1 cellular context compared by ENCODE assay signal in the genomic region with DNA sequence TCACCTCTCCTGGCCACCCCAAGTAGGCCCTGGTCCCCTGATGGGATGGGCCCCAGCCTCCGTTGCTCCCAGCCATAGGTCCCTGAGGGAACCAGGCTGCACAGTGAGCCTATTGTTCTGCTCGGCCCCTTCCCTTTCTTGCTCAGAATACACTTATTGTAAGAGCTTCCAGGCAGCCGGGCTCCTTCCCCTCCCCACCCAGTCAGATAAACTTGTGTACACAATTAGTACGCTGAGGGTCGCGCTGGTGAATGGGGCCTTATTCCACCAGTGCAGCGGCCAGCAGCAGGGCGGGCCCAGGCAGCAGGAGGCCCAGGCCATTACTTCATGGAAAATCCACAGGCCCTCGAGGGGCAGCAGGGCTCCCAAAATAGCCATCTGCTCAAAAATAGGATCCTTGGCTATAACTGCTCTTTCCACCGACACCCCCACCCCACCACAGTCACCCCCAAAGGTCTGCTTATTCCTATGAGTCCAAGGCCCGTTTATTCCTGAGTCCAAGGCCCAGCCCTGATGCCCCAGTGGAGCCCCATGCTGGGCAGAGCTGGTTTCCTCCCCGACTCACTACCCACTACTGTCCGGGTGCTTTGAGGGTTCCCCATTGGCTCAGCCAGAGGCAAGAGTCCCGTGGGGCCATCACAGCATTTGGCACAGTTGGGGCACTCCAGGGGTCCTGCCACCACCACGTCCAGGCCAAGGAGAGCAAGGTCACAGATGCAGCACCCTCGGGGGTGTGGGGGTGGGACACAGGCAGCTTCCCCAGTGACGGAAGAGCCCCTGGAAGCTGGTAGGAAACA.
TF ChIP-seq lines count a peak whose summit lies in the region.

No MANE protein-coding gene starts in this region.

TF ChIP-seq in HepG2, 621 proteins besides CTCF, POLR2A, EP300 and RAD21 (continued from another document and continues in another):
- TF ChIP-seq, protein P1, sequence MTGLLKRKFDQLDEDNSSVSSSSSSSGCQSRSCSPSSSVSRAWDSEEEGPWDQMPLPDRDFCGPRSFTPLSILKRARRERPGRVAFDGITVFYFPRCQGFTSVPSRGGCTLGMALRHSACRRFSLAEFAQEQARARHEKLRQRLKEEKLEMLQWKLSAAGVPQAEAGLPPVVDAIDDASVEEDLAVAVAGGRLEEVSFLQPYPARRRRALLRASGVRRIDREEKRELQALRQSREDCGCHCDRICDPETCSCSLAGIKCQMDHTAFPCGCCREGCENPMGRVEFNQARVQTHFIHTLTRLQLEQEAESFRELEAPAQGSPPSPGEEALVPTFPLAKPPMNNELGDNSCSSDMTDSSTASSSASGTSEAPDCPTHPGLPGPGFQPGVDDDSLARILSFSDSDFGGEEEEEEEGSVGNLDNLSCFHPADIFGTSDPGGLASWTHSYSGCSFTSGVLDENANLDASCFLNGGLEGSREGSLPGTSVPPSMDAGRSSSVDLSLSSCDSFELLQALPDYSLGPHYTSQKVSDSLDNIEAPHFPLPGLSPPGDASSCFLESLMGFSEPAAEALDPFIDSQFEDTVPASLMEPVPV (CRISPR knock-in tag; IDR thresholded peaks at IDR 0.05), result peak; percentile 52; the same call in 1 of the 2 replicates
- TF ChIP-seq ZNF496 (CRISPR knock-in tag; IDR thresholded peaks at IDR 0.05; ENCODE audit: insufficient replicate concordance), result no peak
- TF ChIP-seq, protein P2, sequence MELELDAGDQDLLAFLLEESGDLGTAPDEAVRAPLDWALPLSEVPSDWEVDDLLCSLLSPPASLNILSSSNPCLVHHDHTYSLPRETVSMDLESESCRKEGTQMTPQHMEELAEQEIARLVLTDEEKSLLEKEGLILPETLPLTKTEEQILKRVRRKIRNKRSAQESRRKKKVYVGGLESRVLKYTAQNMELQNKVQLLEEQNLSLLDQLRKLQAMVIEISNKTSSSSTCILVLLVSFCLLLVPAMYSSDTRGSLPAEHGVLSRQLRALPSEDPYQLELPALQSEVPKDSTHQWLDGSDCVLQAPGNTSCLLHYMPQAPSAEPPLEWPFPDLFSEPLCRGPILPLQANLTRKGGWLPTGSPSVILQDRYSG (CRISPR knock-in tag; IDR thresholded peaks at IDR 0.05), result no peak
- TF ChIP-seq, protein P3, sequence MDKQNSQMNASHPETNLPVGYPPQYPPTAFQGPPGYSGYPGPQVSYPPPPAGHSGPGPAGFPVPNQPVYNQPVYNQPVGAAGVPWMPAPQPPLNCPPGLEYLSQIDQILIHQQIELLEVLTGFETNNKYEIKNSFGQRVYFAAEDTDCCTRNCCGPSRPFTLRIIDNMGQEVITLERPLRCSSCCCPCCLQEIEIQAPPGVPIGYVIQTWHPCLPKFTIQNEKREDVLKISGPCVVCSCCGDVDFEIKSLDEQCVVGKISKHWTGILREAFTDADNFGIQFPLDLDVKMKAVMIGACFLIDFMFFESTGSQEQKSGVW (CRISPR knock-in tag; IDR thresholded peaks at IDR 0.05; ENCODE audit: borderline replicate concordance), result no peak
- TF ChIP-seq, protein P4, sequence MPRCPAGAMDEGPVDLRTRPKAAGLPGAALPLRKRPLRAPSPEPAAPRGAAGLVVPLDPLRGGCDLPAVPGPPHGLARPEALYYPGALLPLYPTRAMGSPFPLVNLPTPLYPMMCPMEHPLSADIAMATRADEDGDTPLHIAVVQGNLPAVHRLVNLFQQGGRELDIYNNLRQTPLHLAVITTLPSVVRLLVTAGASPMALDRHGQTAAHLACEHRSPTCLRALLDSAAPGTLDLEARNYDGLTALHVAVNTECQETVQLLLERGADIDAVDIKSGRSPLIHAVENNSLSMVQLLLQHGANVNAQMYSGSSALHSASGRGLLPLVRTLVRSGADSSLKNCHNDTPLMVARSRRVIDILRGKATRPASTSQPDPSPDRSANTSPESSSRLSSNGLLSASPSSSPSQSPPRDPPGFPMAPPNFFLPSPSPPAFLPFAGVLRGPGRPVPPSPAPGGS (CRISPR knock-in tag; IDR thresholded peaks at IDR 0.05), result no peak
- no peak; the same call in 1 of the 2 replicates for TF ChIP-seq ZNF343 (CRISPR knock-in tag; IDR thresholded peaks at IDR 0.05)
- TF ChIP-seq, protein P5, sequence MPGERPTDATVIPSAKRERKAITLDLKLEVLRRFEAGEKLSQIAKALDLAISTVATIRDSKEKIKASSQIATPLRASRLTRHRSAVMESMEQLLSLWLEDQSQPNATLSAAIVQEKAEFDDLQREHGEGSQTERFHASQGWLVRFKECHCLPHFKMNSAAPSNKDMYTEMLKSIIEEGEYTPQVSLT (CRISPR knock-in tag; IDR thresholded peaks at IDR 0.05; ENCODE audit: borderline replicate concordance, low read depth), result no peak
- peak; percentile 42; the same call in 1 of the 2 replicates for TF ChIP-seq ZNF230 (CRISPR knock-in tag; IDR thresholded peaks at IDR 0.05)
- TF ChIP-seq KAT7 (CRISPR knock-in tag; IDR thresholded peaks at IDR 0.05; ENCODE audit: borderline replicate concordance), result no peak
- TF ChIP-seq ZNF530 (CRISPR knock-in tag; IDR thresholded peaks at IDR 0.05; ENCODE audit: low read depth), result no peak
- TF ChIP-seq SOX5 (CRISPR knock-in tag; IDR thresholded peaks at IDR 0.05; ENCODE audit: borderline replicate concordance), result peak; percentile 89
- TF ChIP-seq SETDB1 (CRISPR knock-in tag; IDR thresholded peaks at IDR 0.05; ENCODE audit: borderline replicate concordance), result no peak
- TF ChIP-seq, protein P6, sequence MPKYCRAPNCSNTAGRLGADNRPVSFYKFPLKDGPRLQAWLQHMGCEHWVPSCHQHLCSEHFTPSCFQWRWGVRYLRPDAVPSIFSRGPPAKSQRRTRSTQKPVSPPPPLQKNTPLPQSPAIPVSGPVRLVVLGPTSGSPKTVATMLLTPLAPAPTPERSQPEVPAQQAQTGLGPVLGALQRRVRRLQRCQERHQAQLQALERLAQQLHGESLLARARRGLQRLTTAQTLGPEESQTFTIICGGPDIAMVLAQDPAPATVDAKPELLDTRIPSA (CRISPR knock-in tag; IDR thresholded peaks at IDR 0.05; ENCODE audit: borderline replicate concordance), result no peak
- TF ChIP-seq, protein P7, sequence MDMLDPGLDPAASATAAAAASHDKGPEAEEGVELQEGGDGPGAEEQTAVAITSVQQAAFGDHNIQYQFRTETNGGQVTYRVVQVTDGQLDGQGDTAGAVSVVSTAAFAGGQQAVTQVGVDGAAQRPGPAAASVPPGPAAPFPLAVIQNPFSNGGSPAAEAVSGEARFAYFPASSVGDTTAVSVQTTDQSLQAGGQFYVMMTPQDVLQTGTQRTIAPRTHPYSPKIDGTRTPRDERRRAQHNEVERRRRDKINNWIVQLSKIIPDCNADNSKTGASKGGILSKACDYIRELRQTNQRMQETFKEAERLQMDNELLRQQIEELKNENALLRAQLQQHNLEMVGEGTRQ (IDR thresholded peaks at IDR 0.05; ENCODE audit: low read depth, low read length), result no peak
- TF ChIP-seq, protein P7 (CRISPR knock-in tag; IDR thresholded peaks at IDR 0.05; ENCODE audit: borderline replicate concordance), result no peak
- no peak for TF ChIP-seq NR2F1 (CRISPR knock-in tag; IDR thresholded peaks at IDR 0.05)
- peak; percentile 73; the same call in 1 of the 2 replicates for TF ChIP-seq ERF (CRISPR knock-in tag; IDR thresholded peaks at IDR 0.05)
- TF ChIP-seq FOXC1 (CRISPR knock-in tag; IDR thresholded peaks at IDR 0.05; ENCODE audit: borderline replicate concordance), result no peak
- TF ChIP-seq ZNF615 (CRISPR knock-in tag; IDR thresholded peaks at IDR 0.05; ENCODE audit: borderline replicate concordance), result no peak
- TF ChIP-seq SCMH1 (CRISPR knock-in tag; IDR thresholded peaks at IDR 0.05; ENCODE audit: borderline replicate concordance), result no peak
- TF ChIP-seq SRSF9 (IDR thresholded peaks at IDR 0.05; ENCODE audit: borderline replicate concordance, insufficient read depth, low read depth, low read length, poor library complexity, severe bottlenecking), result no peak
- TF ChIP-seq ZNF761 (CRISPR knock-in tag; conservative IDR thresholded peaks at IDR 0.05), result no peak
- TF ChIP-seq, protein P8, sequence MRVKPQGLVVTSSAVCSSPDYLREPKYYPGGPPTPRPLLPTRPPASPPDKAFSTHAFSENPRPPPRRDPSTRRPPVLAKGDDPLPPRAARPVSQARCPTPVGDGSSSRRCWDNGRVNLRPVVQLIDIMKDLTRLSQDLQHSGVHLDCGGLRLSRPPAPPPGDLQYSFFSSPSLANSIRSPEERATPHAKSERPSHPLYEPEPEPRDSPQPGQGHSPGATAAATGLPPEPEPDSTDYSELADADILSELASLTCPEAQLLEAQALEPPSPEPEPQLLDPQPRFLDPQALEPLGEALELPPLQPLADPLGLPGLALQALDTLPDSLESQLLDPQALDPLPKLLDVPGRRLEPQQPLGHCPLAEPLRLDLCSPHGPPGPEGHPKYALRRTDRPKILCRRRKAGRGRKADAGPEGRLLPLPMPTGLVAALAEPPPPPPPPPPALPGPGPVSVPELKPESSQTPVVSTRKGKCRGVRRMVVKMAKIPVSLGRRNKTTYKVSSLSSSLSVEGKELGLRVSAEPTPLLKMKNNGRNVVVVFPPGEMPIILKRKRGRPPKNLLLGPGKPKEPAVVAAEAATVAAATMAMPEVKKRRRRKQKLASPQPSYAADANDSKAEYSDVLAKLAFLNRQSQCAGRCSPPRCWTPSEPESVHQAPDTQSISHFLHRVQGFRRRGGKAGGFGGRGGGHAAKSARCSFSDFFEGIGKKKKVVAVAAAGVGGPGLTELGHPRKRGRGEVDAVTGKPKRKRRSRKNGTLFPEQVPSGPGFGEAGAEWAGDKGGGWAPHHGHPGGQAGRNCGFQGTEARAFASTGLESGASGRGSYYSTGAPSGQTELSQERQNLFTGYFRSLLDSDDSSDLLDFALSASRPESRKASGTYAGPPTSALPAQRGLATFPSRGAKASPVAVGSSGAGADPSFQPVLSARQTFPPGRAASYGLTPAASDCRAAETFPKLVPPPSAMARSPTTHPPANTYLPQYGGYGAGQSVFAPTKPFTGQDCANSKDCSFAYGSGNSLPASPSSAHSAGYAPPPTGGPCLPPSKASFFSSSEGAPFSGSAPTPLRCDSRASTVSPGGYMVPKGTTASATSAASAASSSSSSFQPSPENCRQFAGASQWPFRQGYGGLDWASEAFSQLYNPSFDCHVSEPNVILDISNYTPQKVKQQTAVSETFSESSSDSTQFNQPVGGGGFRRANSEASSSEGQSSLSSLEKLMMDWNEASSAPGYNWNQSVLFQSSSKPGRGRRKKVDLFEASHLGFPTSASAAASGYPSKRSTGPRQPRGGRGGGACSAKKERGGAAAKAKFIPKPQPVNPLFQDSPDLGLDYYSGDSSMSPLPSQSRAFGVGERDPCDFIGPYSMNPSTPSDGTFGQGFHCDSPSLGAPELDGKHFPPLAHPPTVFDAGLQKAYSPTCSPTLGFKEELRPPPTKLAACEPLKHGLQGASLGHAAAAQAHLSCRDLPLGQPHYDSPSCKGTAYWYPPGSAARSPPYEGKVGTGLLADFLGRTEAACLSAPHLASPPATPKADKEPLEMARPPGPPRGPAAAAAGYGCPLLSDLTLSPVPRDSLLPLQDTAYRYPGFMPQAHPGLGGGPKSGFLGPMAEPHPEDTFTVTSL (CRISPR knock-in tag; IDR thresholded peaks at IDR 0.05; ENCODE audit: borderline replicate concordance), result no peak; the same call in 1 of the 2 replicates
- TF ChIP-seq ZNF782 (CRISPR knock-in tag; IDR thresholded peaks at IDR 0.05; ENCODE audit: borderline replicate concordance), result no peak
- TF ChIP-seq YEATS4 (CRISPR knock-in tag; IDR thresholded peaks at IDR 0.05; ENCODE audit: borderline replicate concordance), result no peak
- TF ChIP-seq NCOA5 (CRISPR knock-in tag; IDR thresholded peaks at IDR 0.05), result no peak
- TF ChIP-seq NFKBIZ (CRISPR knock-in tag; IDR thresholded peaks at IDR 0.05), result no peak
- no peak for TF ChIP-seq GTF2F1 (IDR thresholded peaks at IDR 0.05; ENCODE audit: low read length)
- TF ChIP-seq, protein P9, sequence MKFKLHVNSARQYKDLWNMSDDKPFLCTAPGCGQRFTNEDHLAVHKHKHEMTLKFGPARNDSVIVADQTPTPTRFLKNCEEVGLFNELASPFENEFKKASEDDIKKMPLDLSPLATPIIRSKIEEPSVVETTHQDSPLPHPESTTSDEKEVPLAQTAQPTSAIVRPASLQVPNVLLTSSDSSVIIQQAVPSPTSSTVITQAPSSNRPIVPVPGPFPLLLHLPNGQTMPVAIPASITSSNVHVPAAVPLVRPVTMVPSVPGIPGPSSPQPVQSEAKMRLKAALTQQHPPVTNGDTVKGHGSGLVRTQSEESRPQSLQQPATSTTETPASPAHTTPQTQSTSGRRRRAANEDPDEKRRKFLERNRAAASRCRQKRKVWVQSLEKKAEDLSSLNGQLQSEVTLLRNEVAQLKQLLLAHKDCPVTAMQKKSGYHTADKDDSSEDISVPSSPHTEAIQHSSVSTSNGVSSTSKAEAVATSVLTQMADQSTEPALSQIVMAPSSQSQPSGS (CRISPR knock-in tag; IDR thresholded peaks at IDR 0.05), result peak; percentile 50; the same call in 1 of the 2 replicates
- TF ChIP-seq CAMTA2 (CRISPR knock-in tag; IDR thresholded peaks at IDR 0.05; ENCODE audit: borderline replicate concordance), result no peak
- no peak for TF ChIP-seq ATF7 (IDR thresholded peaks at IDR 0.05)
- peak; percentile 77 for TF ChIP-seq ATF7 (CRISPR knock-in tag; IDR thresholded peaks at IDR 0.05)
- no peak for TF ChIP-seq ZNF83 (CRISPR knock-in tag; IDR thresholded peaks at IDR 0.05; ENCODE audit: borderline replicate concordance)
- TF ChIP-seq HMG20A (CRISPR knock-in tag; IDR thresholded peaks at IDR 0.05; ENCODE audit: borderline replicate concordance), result peak; percentile 58; the same call in 1 of the 2 replicates
- no peak for TF ChIP-seq TP53 (CRISPR knock-in tag; conservative IDR thresholded peaks at IDR 0.05)
- TF ChIP-seq CCAR2 (optimal IDR thresholded peaks at IDR 0.05; ENCODE audit: low read depth, low read length), result no peak
- 0 out of 2 replicates have a peak, but pooled peaks have one; percentile 40 for TF ChIP-seq REPIN1 (CRISPR knock-in tag; IDR thresholded peaks at IDR 0.05; ENCODE audit: borderline replicate concordance, low read depth)
- no peak for TF ChIP-seq ZNF264 (CRISPR knock-in tag; IDR thresholded peaks at IDR 0.05)
- TF ChIP-seq CHD2 (IDR thresholded peaks at IDR 0.05; ENCODE audit: low read depth, low read length), result no peak
- TF ChIP-seq, protein P10, sequence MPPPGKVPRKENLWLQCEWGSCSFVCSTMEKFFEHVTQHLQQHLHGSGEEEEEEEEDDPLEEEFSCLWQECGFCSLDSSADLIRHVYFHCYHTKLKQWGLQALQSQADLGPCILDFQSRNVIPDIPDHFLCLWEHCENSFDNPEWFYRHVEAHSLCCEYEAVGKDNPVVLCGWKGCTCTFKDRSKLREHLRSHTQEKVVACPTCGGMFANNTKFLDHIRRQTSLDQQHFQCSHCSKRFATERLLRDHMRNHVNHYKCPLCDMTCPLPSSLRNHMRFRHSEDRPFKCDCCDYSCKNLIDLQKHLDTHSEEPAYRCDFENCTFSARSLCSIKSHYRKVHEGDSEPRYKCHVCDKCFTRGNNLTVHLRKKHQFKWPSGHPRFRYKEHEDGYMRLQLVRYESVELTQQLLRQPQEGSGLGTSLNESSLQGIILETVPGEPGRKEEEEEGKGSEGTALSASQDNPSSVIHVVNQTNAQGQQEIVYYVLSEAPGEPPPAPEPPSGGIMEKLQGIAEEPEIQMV (CRISPR knock-in tag; IDR thresholded peaks at IDR 0.05; ENCODE audit: low read depth), result peak; percentile 45; the same call in 1 of the 2 replicates
